ENCODE assay signal across 26 cellular contexts in the genomic region with DNA sequence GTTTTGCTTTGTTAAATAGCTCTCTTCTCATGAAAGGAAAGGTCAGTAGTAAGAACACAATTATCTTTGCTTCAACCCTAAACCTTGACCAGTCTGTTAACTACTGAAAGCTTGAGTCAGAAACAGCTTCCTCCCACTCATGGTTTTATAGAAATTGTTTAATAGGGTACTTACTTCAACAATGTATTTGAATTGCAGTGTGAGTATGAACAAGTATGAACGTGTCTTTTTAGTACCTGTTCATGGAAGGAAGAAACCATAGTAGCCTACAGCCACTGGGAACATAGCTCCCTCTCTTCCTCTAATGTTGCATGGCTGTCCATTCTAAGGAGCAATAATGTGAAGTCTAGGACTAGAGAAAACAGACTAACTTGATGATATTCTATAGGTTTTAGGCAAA.
"Had no signal": no experiment of that assay in that cellular context is flagged by ENCODE, and none has a peak within 500 bp of the region (broad histone marks: within the 10 kb centered on the region; RNA-seq: fewer than 3 reads in every experiment).

No MANE protein-coding gene starts in this region.

- H3K4me1 Mint-ChIP-seq: immature natural killer cell; memory B cell; naive thymus-derived CD4-positive, alpha-beta T cell; stimulated activated naive B cell treated with anti-CD40 and anti-IgM and Interleukin-4, amounts not matched to agents 10 μg/mL and 1 μg/mL and 100 μg/mL, for 72 hours had no signal

- H3K36me3 ChIP-seq: left ventricle myocardium inferior, ovary, stomach, thyroid gland, transverse colon, upper lobe of left lung, vagina had no signal

- H3K27ac Mint-ChIP-seq: immature natural killer cell; memory B cell; naive thymus-derived CD4-positive, alpha-beta T cell; natural killer cell treated with Interleukin-12 subunit alpha and Interleukin-12 subunit beta and Interleukin-15 and Interleukin-18, amount 100 ng/mL, for 72 hours; progenitor cell of endocrine pancreas; stimulated activated naive B cell treated with anti-CD40 and anti-IgM and Interleukin-4, amounts not matched to agents 10 μg/mL and 1 μg/mL and 100 μg/mL, for 72 hours had no signal

- H3K4me3 ChIP-seq: left ventricle myocardium inferior, lung, mucosa of descending colon, ovary, skin epidermis, stomach, testis, thyroid gland, transverse colon, upper lobe of left lung, vagina had no signal

- DNase-seq: hypothalamus; immature natural killer cell; left ventricle myocardium inferior; midbrain; mucosa of descending colon; naive thymus-derived CD4-positive, alpha-beta T cell; ovary; retina; right cardiac atrium; stimulated activated CD4-positive, alpha-beta T cell treated with anti-CD3 and anti-CD28 coated beads, Interleukin-12 subunit alpha, Interleukin-12 subunit beta, amount 100 ng/mL, for 4 hours; stimulated activated CD4-positive, alpha-beta T cell treated with anti-CD3 and anti-CD28 coated beads, Interleukin-15, amount 100 ng/mL, for 24 hours; stimulated activated CD4-positive, alpha-beta T cell treated with anti-CD3 and anti-CD28 coated beads, Interleukin-2, amount 100 ng/mL, for 24 hours; stimulated activated CD4-positive, alpha-beta T cell treated with anti-CD3 and anti-CD28 coated beads, Interleukin-4, amount 100 ng/mL, for 1 hour; stimulated activated naive B cell treated with anti-CD40 and anti-IgM and Interleukin-4, amounts not matched to agents 10 μg/mL and 1 μg/mL and 100 μg/mL, for 72 hours; stimulated activated naive CD8-positive, alpha-beta T cell treated with anti-CD3 and anti-CD28 coated beads, Interleukin-15, Interleukin-2, amounts not matched to agents 100 U/mL and 50 U/mL, for 24 hours; stomach; testis; thyroid gland; transverse colon; upper lobe of left lung had no signal

- H3K27me3 Mint-ChIP-seq: progenitor cell of endocrine pancreas had no signal

- H3K36me3 Mint-ChIP-seq: immature natural killer cell; memory B cell; naive thymus-derived CD4-positive, alpha-beta T cell; natural killer cell treated with Interleukin-12 subunit alpha and Interleukin-12 subunit beta and Interleukin-15 and Interleukin-18, amount 100 ng/mL, for 72 hours; stimulated activated naive B cell treated with anti-CD40 and anti-IgM and Interleukin-4, amounts not matched to agents 10 μg/mL and 1 μg/mL and 100 μg/mL, for 72 hours had no signal

- H3K4me1 ChIP-seq: left ventricle myocardium inferior, stomach, testis, thyroid gland, transverse colon, upper lobe of left lung, vagina had no signal

- H3K4me3 Mint-ChIP-seq: immature natural killer cell; memory B cell; naive thymus-derived CD4-positive, alpha-beta T cell; natural killer cell treated with Interleukin-12 subunit alpha and Interleukin-12 subunit beta and Interleukin-15 and Interleukin-18, amount 100 ng/mL, for 72 hours; stimulated activated naive B cell treated with anti-CD40 and anti-IgM and Interleukin-4, amounts not matched to agents 10 μg/mL and 1 μg/mL and 100 μg/mL, for 72 hours had no signal

- H3K9me3 Mint-ChIP-seq: immature natural killer cell; natural killer cell treated with Interleukin-12 subunit alpha and Interleukin-12 subunit beta and Interleukin-15 and Interleukin-18, amount 100 ng/mL, for 72 hours; stimulated activated naive B cell treated with anti-CD40 and anti-IgM and Interleukin-4, amounts not matched to agents 10 μg/mL and 1 μg/mL and 100 μg/mL, for 72 hours had no signal

- H3K27ac ChIP-seq: left ventricle myocardium inferior, ovary, skin epidermis, stomach, testis, thyroid gland, transverse colon, upper lobe of left lung, vagina had no signal

- H3K27me3 ChIP-seq: ovary, stomach, testis, thyroid gland, upper lobe of left lung, vagina had no signal

- H3K9me3 ChIP-seq: left ventricle myocardium inferior, mucosa of descending colon, ovary, stomach, testis, thyroid gland, transverse colon, upper lobe of left lung, vagina had no signal
